7 cellular contexts compared by ENCODE assay signal in genomic region chr3:50600841-50601591, GRCh38. TPM values are rescaled to one million over a fixed set of nuclear protein-coding genes. Genes with fewer than 3 reads are reported as not detected.
A peak's percentile ranks its signal among the peaks of the same experiment; 100 is the strongest.
DNase-seq lines count a peak whose midpoint lies in the region; ATAC-seq and TF ChIP-seq lines count a peak whose summit lies in the region.

No MANE protein-coding gene starts in this region.

- H3K4me3 ChIP-seq in tibial nerve: peak overlapping the region in 2 of 4 donors; percentile 16 to 23

- no peaks in the 10 kb centered on the region for H3K9me3 ChIP-seq in tibial nerve

- TF ChIP-seq CTCF in foreskin keratinocyte (conservative IDR thresholded peaks at IDR 0.05) (peak; percentile 6), tibial nerve (IDR thresholded peaks at IDR 0.05) (no peak)

- TF ChIP-seq EP300 in tibial nerve (IDR thresholded peaks at IDR 0.05): peak; percentile 85 to 93

- H3K36me3 ChIP-seq in tibial nerve: peaks cover 0 to 16% (median 0%) of the 10 kb centered on the region in 3 donors

- no peaks in the 10 kb centered on the region for H3K27me3 ChIP-seq in foreskin keratinocyte
- no peaks in the 10 kb centered on the region for H3K27me3 ChIP-seq in tibial nerve

- ATAC-seq in GM18909 (IDR thresholded peaks at IDR 0.05; ENCODE audit: poor library complexity, unreplicated experiment): peak; percentile 78
- ATAC-seq in foreskin keratinocyte: peak; percentile 78

- 17 to 23% methylated on average over 14 of the region's 14 CpGs for whole genome bisulfite sequencing in tibial nerve, 2 donors

- intact Hi-C loops in posterior cingulate gyrus (cut with DNase I): no loop called here

- H3K4me1 ChIP-seq in foreskin keratinocyte (peaks cover 36% of the 10 kb centered on the region), tibial nerve (peaks cover 0 to 65% (median 30%) of the 10 kb centered on the region in 4 donors)

- DNase-seq in HuH-7 (ENCODE audit: low spot score): peak; percentile 91
- DNase-seq in SHP77 treated with DMSO at 0.1 percent for 48 hours (lab: John Stamatoyannopoulos, UW): peak; percentile 90
- DNase-seq in activated naive CD4-positive, alpha-beta T cell treated with Interleukin-2 at 50 U/mL for 16 hours: peak; percentile 93
- DNase-seq in foreskin keratinocyte: peak; percentile 83 to 88
- peak; percentile 59 to 97 (median 84) for DNase-seq in posterior cingulate gyrus
- peak; percentile 93 to 95 for DNase-seq in tibial nerve (ENCODE audit: low spot score in 2 of 2)

- TF ChIP-seq POLR2A in tibial nerve (IDR thresholded peaks at IDR 0.05): peak in 1 of 2 donors; percentile 19

- H3K27ac ChIP-seq in foreskin keratinocyte: peak overlapping the region; percentile 51
- H3K27ac ChIP-seq in tibial nerve: peak overlapping the region; percentile 86 to 96 (median 95)

RNA-seq across cellular contexts. Expression of gene CISH, which starts 10.6 kb away (rescaled TPM):
- 5.7 and 6.2 TPM in 2 replicates for total RNA-seq in foreskin keratinocyte
- 5.9 and 7.3 TPM in 2 replicates for polyA plus RNA-seq in foreskin keratinocyte
- 10 to 100 TPM in 1 of 4 donors, 1 to 10 TPM in 3; 5.5 to 15.5 (median 5.8) TPM for total RNA-seq in tibial nerve

RNA-seq across cellular contexts. Expression of gene MAPKAPK3, which starts 15.9 kb away (rescaled TPM):
- total RNA-seq in foreskin keratinocyte: 115 and 118 TPM in 2 replicates
- polyA plus RNA-seq in foreskin keratinocyte: 104 and 110 TPM in 2 replicates
- total RNA-seq in tibial nerve: 10 to 100 TPM; 17.2 to 53.7 (median 18.0) TPM

RNA-seq across cellular contexts. Expression of gene HEMK1, which starts 31.7 kb away (rescaled TPM):
- total RNA-seq in foreskin keratinocyte (20.5 and 24.5 TPM in 2 replicates), tibial nerve (10 to 100 TPM in 1 of 4 donors, 1 to 10 TPM in 3; 6.9 to 10.2 (median 8.8) TPM)
- 23.5 and 26.5 TPM in 2 replicates for polyA plus RNA-seq in foreskin keratinocyte

RNA-seq across cellular contexts. Expression of gene C3orf18, which starts 33.5 kb away (rescaled TPM):
- total RNA-seq in foreskin keratinocyte (5.0 and 5.4 TPM in 2 replicates), tibial nerve (10 to 100 TPM; 12.2 to 21.1 (median 19.1) TPM)
- polyA plus RNA-seq in foreskin keratinocyte: 3.8 and 4.0 TPM in 2 replicates
